Comparison of ENCODE assay signal across 31 cellular contexts in genomic region chr7:6288270-6288860, GRCh38.
"Had no signal": no experiment of that assay in that cellular context is flagged by ENCODE, and none has a peak within 500 bp of the region (broad histone marks: within the 10 kb centered on the region; RNA-seq: fewer than 3 reads in every experiment).

No MANE protein-coding gene starts in this region.

- H3K4me3 ChIP-seq: adrenal gland, body of pancreas, esophagus squamous epithelium, gastroesophageal sphincter, heart right ventricle had no signal

- H3K36me3 ChIP-seq: adrenal gland, esophagus squamous epithelium, gastroesophageal sphincter, heart right ventricle, WERI-Rb-1 had no signal

- DNase-seq: activated B cell treated with CpG ODN at 0.5 μM for 24 hours; activated CD4-positive, alpha-beta memory T cell treated with anti-CD3 and anti-CD28 coated beads for 36 hours; activated CD4-positive, alpha-beta T cell treated with anti-CD3 and anti-CD28 coated beads, Interleukin-2, amount 10 ng/mL, durations not matched to agents 24 days and 14 days; activated CD8-positive, alpha-beta memory T cell treated with anti-CD3 and anti-CD28 coated beads, Interleukin-2, amount 10 ng/mL, durations not matched to agents 7 days and 5 days; activated CD8-positive, alpha-beta memory T cell treated with anti-CD3 and anti-CD28 coated beads, Interleukin-2, amount 50 U/mL, for 4 hours; activated CD8-positive, alpha-beta T cell treated with anti-CD3 and anti-CD28 coated beads, Interleukin-2, amount 10 ng/mL, durations not matched to agents 7 days and 5 days; activated naive CD4-positive, alpha-beta T cell treated with anti-CD3 and anti-CD28 coated beads for 36 hours; activated naive CD8-positive, alpha-beta T cell treated with anti-CD3 and anti-CD28 coated beads for 36 hours; activated naive CD8-positive, alpha-beta T cell treated with anti-CD3 and anti-CD28 coated beads, Interleukin-2, amount 50 U/mL, for 24 hours; activated T-cell treated with anti-CD3 and anti-CD28 coated beads, Interleukin-2, amount 50 U/mL, for 1 hour; activated T-cell treated with anti-CD3 and anti-CD28 coated beads, Interleukin-2, amount 50 U/mL, for 72 hours; adrenal gland; amygdala; body of pancreas; caudate nucleus; cortex of kidney; dermis blood vessel endothelial cell; effector CD8-positive, alpha-beta T cell; esophagus squamous epithelium; foreskin melanocyte; heart right ventricle; T-helper 1 cell; T-helper 17 cell; T1000; WERI-Rb-1 had no signal

- H3K4me1 ChIP-seq: adrenal gland, body of pancreas, gastroesophageal sphincter, heart right ventricle had no signal

- H3K9me3 ChIP-seq: adrenal gland, body of pancreas, esophagus squamous epithelium, gastroesophageal sphincter, heart right ventricle had no signal

- FAIRE-seq: colon, endometrium, endothelial cell of umbilical vein had no signal

- H3K27ac ChIP-seq: adrenal gland, body of pancreas, epithelial cell of prostate, esophagus squamous epithelium, gastroesophageal sphincter, heart right ventricle, WERI-Rb-1 had no signal

- H3K27me3 ChIP-seq: adrenal gland, body of pancreas, esophagus squamous epithelium, gastroesophageal sphincter, heart right ventricle had no signal

- ATAC-seq: activated CD4-positive, CD25-positive, alpha-beta regulatory T cell treated with anti-CD3 and anti-CD28 coated beads, Interleukin-2, amount 50 U/mL, for 24 hours; activated CD8-positive, alpha-beta memory T cell treated with anti-CD3 and anti-CD28 coated beads, Interleukin-2, amount 10 ng/mL, durations not matched to agents 7 days and 5 days; activated CD8-positive, alpha-beta T cell treated with anti-CD3 and anti-CD28 coated beads, Interleukin-2, amount 10 ng/mL, durations not matched to agents 7 days and 5 days; activated naive CD8-positive, alpha-beta T cell treated with anti-CD3 and anti-CD28 coated beads, Interleukin-2, amount 50 U/mL, for 24 hours; activated T-cell treated with anti-CD3 and anti-CD28 coated beads, Interleukin-2, amount 50 U/mL, for 72 hours; body of pancreas; gastroesophageal sphincter; heart right ventricle; T-helper 17 cell had no signal
